In genomic region chr3:194664857-194665256, GRCh38 we compare ENCODE assay signal across 20 cellular contexts. TPM values are rescaled to one million over a fixed set of nuclear protein-coding genes. Genes with fewer than 3 reads are reported as not detected.
A peak's percentile ranks its signal among the peaks of the same experiment; 100 is the strongest.
DNase-seq lines count a peak whose midpoint lies in the region; ATAC-seq, FAIRE-seq and TF ChIP-seq lines count a peak whose summit lies in the region.
"Had no signal": no experiment of that assay in that cellular context is flagged by ENCODE, and none has a peak within 500 bp of the region (broad histone marks: within the 10 kb centered on the region; RNA-seq: fewer than 3 reads in every experiment).

No MANE protein-coding gene starts in this region.

- TF ChIP-seq CTCF in liver (IDR thresholded peaks at IDR 0.05; ENCODE audit: low read depth, low read length, missing input control) (no peak), HepG2 (CRISPR knock-in tag; IDR thresholded peaks at IDR 0.05) (no peak), brain microvascular endothelial cell (IDR thresholded peaks at IDR 0.05; ENCODE audit: low read depth, low read length, missing control alignments) (no peak), fibroblast of villous mesenchyme (IDR thresholded peaks at IDR 0.05; ENCODE audit: insufficient read depth, low read depth, low read length) (no peak), H9 (conservative IDR thresholded peaks at IDR 0.05) (no peak)

- peaks cover 15 to 67% (median 48%) of the 10 kb centered on the region in 3 experiments; a peak in 6 of 7 replicates for H3K36me3 Mint-ChIP-seq in H9 (ENCODE audit: insufficient read depth in 1 of 3, low read depth in 3 of 3)
- peaks cover 45 to 67% of the 10 kb centered on the region in 2 donors for H3K36me3 Mint-ChIP-seq in CD4-positive, alpha-beta memory T cell

- FAIRE-seq in HepG2 (lab: Jason Lieb, UNC), result no peak
- FAIRE-seq: RCC 7860 had no signal

- H3K4me1 Mint-ChIP-seq in H9, result peaks cover 0 to 6% of the 10 kb centered on the region in 2 experiments; a peak in 2 of 4 replicates
- peaks cover 19 to 39% (median 22%) of the 10 kb centered on the region in 4 donors for H3K4me1 Mint-ChIP-seq in CD4-positive, alpha-beta memory T cell

- no peak overlapping the region for H2AK5ac ChIP-seq in H9 (ENCODE audit: insufficient read length, low read length)

- no peak overlapping the region for H3K9ac ChIP-seq in liver (ENCODE audit: low read depth in 1 of 2, low read length in 2 of 2)
- H3K9ac ChIP-seq in HepG2 (ENCODE audit: insufficient read depth, low read depth, low read length), result no peak overlapping the region
- H3K9ac ChIP-seq in H9 (ENCODE audit: extremely low read depth, insufficient read length, low read length), result no peak overlapping the region

- H3K56ac ChIP-seq in H9 (ENCODE audit: insufficient read length, low read depth, low read length), result no peak overlapping the region

- no peak for TF ChIP-seq POLR2A in HepG2 (IDR thresholded peaks at IDR 0.05; ENCODE audit: insufficient read depth in 1 of 2, low read depth in 2 of 2, low read length in 2 of 2)

- H3K27ac ChIP-seq in liver (ENCODE audit: low read depth in 1 of 2, low read length in 2 of 2) (no peak overlapping the region), HepG2 (ENCODE audit: extremely low read length, insufficient read depth, low read length) (no peak overlapping the region), brain microvascular endothelial cell (no peak overlapping the region), H9 (ENCODE audit: insufficient read length, low read depth, low read length) (no peak overlapping the region), caudate nucleus (ENCODE audit: low read depth, low read length) (no peak overlapping the region)
- H3K27ac ChIP-seq in CD4-positive, alpha-beta memory T cell (ENCODE audit: low read depth, low read length), result no peak overlapping the region

- H2BK20ac ChIP-seq in H9 (ENCODE audit: low read depth, low read length, poor library complexity, severe bottlenecking), result no peak overlapping the region

- no peak for DNase-seq in HepG2 (ENCODE audit: low spot score)
- DNase-seq in brain microvascular endothelial cell, result peak; percentile 65
- DNase-seq in fibroblast of villous mesenchyme (ENCODE audit: low read depth), result peak; percentile 16
- no peak for DNase-seq in H9
- no peak for DNase-seq in caudate nucleus (lab: John Stamatoyannopoulos, UW)
- DNase-seq in CD4-positive, alpha-beta memory T cell, result no peak
- DNase-seq: C1 segment of cervical spinal cord, COR-L47, DMS153, EL, H7, Karpas-422, NCI-H187 treated with DMSO at 0.1 percent for 48 hours, NCI-H2171 treated with DMSO at 0.1 percent for 48 hours, NCI-H510A, NCI-H82, SIG-M5 had no signal

- no peak overlapping the region for H4K5ac ChIP-seq in H9 (ENCODE audit: insufficient read length, low read depth, low read length)

- no peaks in the 10 kb centered on the region for H4K20me1 ChIP-seq in HepG2 (ENCODE audit: insufficient read depth, low read length)
- H4K20me1 ChIP-seq in H9 (ENCODE audit: control insufficient read depth, insufficient read depth, insufficient read length), result no peaks in the 10 kb centered on the region

- H3K4ac ChIP-seq in H9 (ENCODE audit: low read depth, low read length), result no peak overlapping the region

- TF ChIP-seq RAD21 in liver (IDR thresholded peaks at IDR 0.05), result peak; percentile 43 to 46
- no peak for TF ChIP-seq RAD21 in HepG2 (CRISPR knock-in tag; IDR thresholded peaks at IDR 0.05)

- H3K27me3 Mint-ChIP-seq in H9 (ENCODE audit: low read depth), result no peaks in the 10 kb centered on the region
- H3K27me3 Mint-ChIP-seq in CD4-positive, alpha-beta memory T cell, result no peaks in the 10 kb centered on the region

- H4K91ac ChIP-seq in H9 (ENCODE audit: insufficient read length, low read depth, low read length), result no peak overlapping the region

- H3K79me2 ChIP-seq in HepG2 (ENCODE audit: insufficient read depth, low read length) (no peaks in the 10 kb centered on the region), H9 (ENCODE audit: insufficient read depth, low read length) (no peaks in the 10 kb centered on the region; the same call in 1 of the 2 replicates)

- H3K36me3 ChIP-seq in liver (ENCODE audit: control insufficient read depth in 4 of 4, insufficient read depth in 3 of 4, low read depth in 1 of 4, low read length in 3 of 4), result peaks cover 11 to 59% (median 36%) of the 10 kb centered on the region in 4 donors
- H3K36me3 ChIP-seq in HepG2 (replicated peaks in 1 of 2; ENCODE audit: control insufficient read depth in 1 of 2, insufficient read depth in 2 of 2, low read length in 2 of 2), result peaks cover 7 to 56% of the 10 kb centered on the region in 2 experiments
- H3K36me3 ChIP-seq in brain microvascular endothelial cell (replicated peaks), result peaks cover 25% of the 10 kb centered on the region
- peaks cover 44% of the 10 kb centered on the region for H3K36me3 ChIP-seq in CD4-positive, alpha-beta memory T cell (ENCODE audit: insufficient read depth, low read length)

- no peak overlapping the region for H3K23ac ChIP-seq in H9 (ENCODE audit: insufficient read length, low read depth, low read length)

- WGBS in liver, result 85% methylated on average over 7 of the region's 7 CpGs
- 98% methylated on average over 7 of the region's 7 CpGs for WGBS in HepG2 (ENCODE audit: low lambda C conversion rate)
- WGBS in H9 (ENCODE audit: extremely low coverage, insufficient read length, low lambda C conversion rate), result no CpG with 5 or more reads among the region's 7 CpGs

- no peak overlapping the region for H2BK120ac ChIP-seq in H9 (ENCODE audit: low read depth, low read length, poor library complexity, severe bottlenecking)

- no peak overlapping the region for H3K14ac ChIP-seq in H9 (ENCODE audit: insufficient read depth, low read length)

- no peaks in the 10 kb centered on the region for H3K23me2 ChIP-seq in H9 (ENCODE audit: insufficient read length, low read depth, low read length, poor library complexity, severe bottlenecking)

- H2AFZ ChIP-seq in HepG2 (ENCODE audit: low read length) (no peak overlapping the region), H9 (ENCODE audit: low read length) (no peak overlapping the region)

- H3K27me3 ChIP-seq in liver (ENCODE audit: control insufficient read depth in 4 of 4, insufficient read depth in 4 of 4, low read length in 3 of 4), result no peaks in the 10 kb centered on the region
- no peaks in the 10 kb centered on the region; a peak in 1 of 5 replicates for H3K27me3 ChIP-seq in HepG2 (ENCODE audit: control insufficient read depth in 1 of 2, insufficient read depth in 2 of 2, low read length in 2 of 2)
- no peaks in the 10 kb centered on the region for H3K27me3 ChIP-seq in brain microvascular endothelial cell (replicated peaks)
- H3K27me3 ChIP-seq in H9 (ENCODE audit: insufficient read depth, low read length), result no peaks in the 10 kb centered on the region
- H3K27me3 ChIP-seq in CD4-positive, alpha-beta memory T cell (ENCODE audit: insufficient read depth, low read length), result no peaks in the 10 kb centered on the region

- H3K4me1 ChIP-seq in liver (ENCODE audit: control insufficient read depth in 4 of 4, insufficient read depth in 4 of 4, low read length in 3 of 4) (peaks cover 0 to under 1% (median 0%) of the 10 kb centered on the region in 4 donors), HepG2 (ENCODE audit: insufficient read depth, low read length) (peaks cover under 1% of the 10 kb centered on the region; the same call in 1 of the 2 replicates), H9 (ENCODE audit: insufficient read depth, low read length) (no peaks in the 10 kb centered on the region)
- H3K4me1 ChIP-seq in CD4-positive, alpha-beta memory T cell (ENCODE audit: insufficient read depth, low read length), result peaks cover 10% of the 10 kb centered on the region

- no peaks in the 10 kb centered on the region for H3K79me1 ChIP-seq in H9 (ENCODE audit: insufficient read depth, low read depth, low read length, poor library complexity, severe bottlenecking)

- no peaks in the 10 kb centered on the region for H3K9me3 Mint-ChIP-seq in H9
- peaks cover 0 to 2% (median 0%) of the 10 kb centered on the region in 8 donors for H3K9me3 Mint-ChIP-seq in CD4-positive, alpha-beta memory T cell

- H2BK12ac ChIP-seq in H9 (ENCODE audit: insufficient read length, low read depth, low read length), result no peak overlapping the region

- H2BK5ac ChIP-seq in H9 (ENCODE audit: insufficient read length, low read length), result no peak overlapping the region

- intact Hi-C loops in HepG2 (cut with micrococcal nuclease; ENCODE audit: unreplicated experiment), result no loop called here
- intact Hi-C loops in CD4-positive, alpha-beta memory T cell (cut with micrococcal nuclease), result no loop called here

- no peak overlapping the region for H2BK15ac ChIP-seq in H9 (ENCODE audit: low read depth, low read length)

- H3K4me3 ChIP-seq in liver (ENCODE audit: low read depth in 1 of 3, low read length in 3 of 3) (no peak overlapping the region), HepG2 (replicated peaks in 1 of 3; ENCODE audit: insufficient read depth in 1 of 3, low read depth in 2 of 3, low read length in 3 of 3) (no peak overlapping the region), brain microvascular endothelial cell (ENCODE audit: low read depth, low read length) (no peak overlapping the region), fibroblast of villous mesenchyme (ENCODE audit: low read depth, low read length) (no peak overlapping the region)
- H3K4me3 ChIP-seq in CD4-positive, alpha-beta memory T cell (ENCODE audit: low read length in 2 of 2), result no peak overlapping the region

- H3K4me3 Mint-ChIP-seq in H9, result no peak overlapping the region
- no peak overlapping the region for H3K4me3 Mint-ChIP-seq in CD4-positive, alpha-beta memory T cell

- POLR2A ChIA-PET in HepG2 (lab: Yijun Ruan, JAX), result no interaction called here
- POLR2A ChIA-PET in CD4-positive, alpha-beta memory T cell (lab: Charles Lee; ENCODE audit: partially characterized antibody), result no interaction called here

- no peak overlapping the region for H4K8ac ChIP-seq in H9 (replicated peaks; ENCODE audit: insufficient read length, low read depth, low read length)

- no peak overlapping the region for H3T11ph ChIP-seq in H9 (ENCODE audit: low read length)

- H3K18ac ChIP-seq in H9 (ENCODE audit: insufficient read length, low read depth, low read length), result no peak overlapping the region

- H3K9me3 ChIP-seq in liver (ENCODE audit: control insufficient read depth in 4 of 4, low read length in 3 of 4), result no peaks in the 10 kb centered on the region
- no peaks in the 10 kb centered on the region for H3K9me3 ChIP-seq in HepG2 (ENCODE audit: low read length)
- H3K9me3 ChIP-seq in H9 (ENCODE audit: control insufficient read depth, low read depth, low read length), result no peaks in the 10 kb centered on the region
- H3K9me3 ChIP-seq in CD4-positive, alpha-beta memory T cell (ENCODE audit: control insufficient read depth in 1 of 2, low read length in 2 of 2), result no peaks in the 10 kb centered on the region

- BruUV-seq in HepG2 (replicated peaks; lab: Mats Ljungman, UMichigan), result no TSS peak

- peak overlapping the region in 1 of 3 experiments; percentile 24; a peak in 1 of 7 replicates for H3K27ac Mint-ChIP-seq in H9
- H3K27ac Mint-ChIP-seq in CD4-positive, alpha-beta memory T cell, result no peak overlapping the region

- H3K4me2 ChIP-seq in HepG2 (ENCODE audit: low read depth, low read length) (no peak overlapping the region), H9 (ENCODE audit: insufficient read depth, insufficient read length, low read length) (no peak overlapping the region)

- in situ Hi-C loops in HepG2 (cut with HindIII; ENCODE audit: extremely low pct_ligation_motif_present, low pct_unique_long_range_greater_than_20kb) (no loop called here), brain microvascular endothelial cell (cut with HindIII; ENCODE audit: low pct_ligation_motif_present, low sequenced_read_pairs) (loop anchor here (25.0 kb wide), 1 partner anchor 447 kb away; no protein-coding TSS in a partner anchor)

- ATAC-seq in HepG2, result no peak
- no peak for ATAC-seq in HG02970 (IDR thresholded peaks at IDR 0.05; ENCODE audit: low FRiP score, unreplicated experiment)

- no peak for TF ChIP-seq EP300 in HepG2 (IDR thresholded peaks at IDR 0.05; ENCODE audit: low read depth in 2 of 2, low read length in 2 of 2)
- TF ChIP-seq EP300 in HepG2 (CRISPR knock-in tag; IDR thresholded peaks at IDR 0.05; ENCODE audit: borderline replicate concordance), result no peak

- CTCF ChIA-PET in HepG2 (lab: Yijun Ruan, JAX; ENCODE audit: low intra/inter-chr PET ratio, low total read pairs), result no interaction called here
- CTCF ChIA-PET in CD4-positive, alpha-beta memory T cell (lab: Charles Lee; ENCODE audit: partially characterized antibody), result interaction anchor here (12.8 kb wide), 1 partner anchor 21 kb away, joined by 281 read pairs; the partner anchor contains the start of gene FAM43A

RNA-seq across cellular contexts. Expression of gene LSG1, which starts 7.1 kb away (rescaled TPM):
- total RNA-seq in liver (10 to 100 TPM; 21.3 to 38.5 TPM), HepG2 (2016; rRNA removed; fragmentation: Illumina TruSeq; extraction: Trizol) (19.3 and 32.1 TPM in 2 replicates), fibroblast of villous mesenchyme (56.6 and 65.1 TPM in 2 replicates), H9 (2021) (59.9 and 63.3 TPM in 2 replicates)
- polyA plus RNA-seq in liver (10 to 100 TPM; 13.6 to 22.8 TPM), HepG2 (2011; rRNA removed) (19.6 and 21.4 TPM in 2 replicates)
- 3.2 and 3.8 TPM in 2 replicates for total RNA-seq in HepG2 (2016; cell fraction: cytosol; rRNA removed; fragmentation: Illumina TruSeq; extraction: Trizol; ENCODE audit: low read depth)
- 22.5 and 34.8 TPM in 2 replicates for total RNA-seq in HepG2 (2016; cell fraction: insoluble cytoplasmic fraction; rRNA removed; fragmentation: Illumina TruSeq; extraction: Trizol)
- 6.8 and 8.5 TPM in 2 replicates for total RNA-seq in HepG2 (2016; cell fraction: membrane; rRNA removed; fragmentation: Illumina TruSeq; extraction: Trizol)
- total RNA-seq in HepG2 (2016; cell fraction: nucleus; rRNA removed; fragmentation: Illumina TruSeq; extraction: Trizol), result 46.5 and 54.1 TPM in 2 replicates
- polyA plus RNA-seq in HepG2 (2011; cell fraction: cytosol; rRNA removed), result 7.4 and 8.9 TPM in 2 replicates
- polyA plus RNA-seq in HepG2 (2011; cell fraction: nucleus; rRNA removed), result 30.7 and 32.0 TPM in 2 replicates
- 10.8 and 12.4 TPM in 2 replicates for polyA plus RNA-seq in HepG2 (2012)
- polyA plus RNA-seq in HepG2 (2016; cell fraction: cytosol; fragmentation: Illumina TruSeq; extraction: Trizol; ENCODE audit: low read depth), result 1.7 and 1.8 TPM in 2 replicates
- polyA plus RNA-seq in HepG2 (2016; cell fraction: insoluble cytoplasmic fraction; fragmentation: Illumina TruSeq; extraction: Trizol; ENCODE audit: low read depth), result 14.0 and 14.1 TPM in 2 replicates
- 2.6 and 3.8 TPM in 2 replicates for polyA plus RNA-seq in HepG2 (2016; cell fraction: membrane; fragmentation: Illumina TruSeq; extraction: Trizol; ENCODE audit: low read depth)
- polyA plus RNA-seq in HepG2 (2016; cell fraction: nucleus; fragmentation: Illumina TruSeq; extraction: Trizol; ENCODE audit: insufficient read depth, low read depth), result 79.8 and 79.9 TPM in 2 replicates
- 28.9 and 136 TPM in 2 replicates for polyA minus RNA-seq in HepG2 (2011; rRNA and poly(A)+ RNA removed; ENCODE audit: low replicate concordance)
- 6.3 and 10.3 TPM in 2 replicates for polyA minus RNA-seq in HepG2 (2011; cell fraction: cytosol; rRNA and poly(A)+ RNA removed)
- 49.8 and 65.3 TPM in 2 replicates for polyA minus RNA-seq in HepG2 (2011; cell fraction: nucleus; rRNA and poly(A)+ RNA removed)
- 10 to 100 TPM; 48.4 to 49.5 TPM for total RNA-seq in CD4-positive, alpha-beta memory T cell
- 10 to 100 TPM in 1 of 2 donors, 1 to 10 TPM in 1; 9.6 to 36.3 TPM for polyA plus RNA-seq in CD4-positive, alpha-beta memory T cell

RNA-seq across cellular contexts. Expression of gene FAM43A, which starts 20.8 kb away (rescaled TPM):
- 1 to 10 TPM; 3.0 to 3.7 TPM for total RNA-seq in liver
- polyA plus RNA-seq in liver, result 1 to 10 TPM in 1 of 2 donors, under 1 TPM in 1; 0.83 to 4.9 TPM
- total RNA-seq in HepG2 (2016; rRNA removed; fragmentation: Illumina TruSeq; extraction: Trizol), result 0.42 and 0.91 TPM in 2 replicates
- total RNA-seq in HepG2 (2016; cell fraction: cytosol; rRNA removed; fragmentation: Illumina TruSeq; extraction: Trizol; ENCODE audit: low read depth), result 0.18 and 0.20 TPM in 2 replicates
- 0.55 and 0.93 TPM in 2 replicates for total RNA-seq in HepG2 (2016; cell fraction: insoluble cytoplasmic fraction; rRNA removed; fragmentation: Illumina TruSeq; extraction: Trizol)
- 0.69 and 0.74 TPM in 2 replicates for total RNA-seq in HepG2 (2016; cell fraction: membrane; rRNA removed; fragmentation: Illumina TruSeq; extraction: Trizol)
- total RNA-seq in HepG2 (2016; cell fraction: nucleus; rRNA removed; fragmentation: Illumina TruSeq; extraction: Trizol), result 0.31 and 0.81 TPM in 2 replicates
- 1.5 and 1.8 TPM in 2 replicates for polyA plus RNA-seq in HepG2 (2011; rRNA removed)
- 1.5 and 3.9 TPM in 2 replicates for polyA plus RNA-seq in HepG2 (2011; cell fraction: cytosol; rRNA removed)
- 3.8 and 4.4 TPM in 2 replicates for polyA plus RNA-seq in HepG2 (2011; cell fraction: nucleus; rRNA removed)
- 0.38 and 0.64 TPM in 2 replicates for polyA plus RNA-seq in HepG2 (2012)
- 0.08 and 0.19 TPM in 2 replicates for polyA plus RNA-seq in HepG2 (2016; cell fraction: cytosol; fragmentation: Illumina TruSeq; extraction: Trizol; ENCODE audit: low read depth)
- 0.67 and 0.83 TPM in 2 replicates for polyA plus RNA-seq in HepG2 (2016; cell fraction: insoluble cytoplasmic fraction; fragmentation: Illumina TruSeq; extraction: Trizol; ENCODE audit: low read depth)
- polyA plus RNA-seq in HepG2 (2016; cell fraction: membrane; fragmentation: Illumina TruSeq; extraction: Trizol; ENCODE audit: low read depth), result 0.63 and 0.93 TPM in 2 replicates
- polyA plus RNA-seq in HepG2 (2016; cell fraction: nucleus; fragmentation: Illumina TruSeq; extraction: Trizol; ENCODE audit: insufficient read depth, low read depth), result 1.1 and 1.2 TPM in 2 replicates
- polyA minus RNA-seq in HepG2 (2011; rRNA and poly(A)+ RNA removed; ENCODE audit: low replicate concordance), result 1.5 and 4.9 TPM in 2 replicates
- 1.5 and 1.8 TPM in 2 replicates for polyA minus RNA-seq in HepG2 (2011; cell fraction: cytosol; rRNA and poly(A)+ RNA removed)
- polyA minus RNA-seq in HepG2 (2011; cell fraction: nucleus; rRNA and poly(A)+ RNA removed), result 0.99 and 1.4 TPM in 2 replicates
- 22.0 and 37.0 TPM in 2 replicates for total RNA-seq in fibroblast of villous mesenchyme
- total RNA-seq in H9 (2021), result 2.4 and 2.7 TPM in 2 replicates
- total RNA-seq in CD4-positive, alpha-beta memory T cell, result 1 to 10 TPM; 9.4 to 9.9 TPM
- 1 to 10 TPM in 1 of 2 donors, under 1 TPM in 1; 0.34 to 6.0 TPM for polyA plus RNA-seq in CD4-positive, alpha-beta memory T cell

RNA-seq across cellular contexts. Expression of gene TMEM44, which starts 31.6 kb away (rescaled TPM):
- total RNA-seq in liver, result 1 to 10 TPM; 3.4 to 5.0 TPM
- polyA plus RNA-seq in liver, result 1 to 10 TPM; 1.8 to 3.0 TPM
- 3.2 and 7.3 TPM in 2 replicates for total RNA-seq in HepG2 (2016; rRNA removed; fragmentation: Illumina TruSeq; extraction: Trizol)
- total RNA-seq in HepG2 (2016; cell fraction: cytosol; rRNA removed; fragmentation: Illumina TruSeq; extraction: Trizol; ENCODE audit: low read depth), result 2.0 and 2.5 TPM in 2 replicates
- 2.4 and 7.8 TPM in 2 replicates for total RNA-seq in HepG2 (2016; cell fraction: insoluble cytoplasmic fraction; rRNA removed; fragmentation: Illumina TruSeq; extraction: Trizol)
- total RNA-seq in HepG2 (2016; cell fraction: membrane; rRNA removed; fragmentation: Illumina TruSeq; extraction: Trizol), result 3.7 and 4.9 TPM in 2 replicates
- total RNA-seq in HepG2 (2016; cell fraction: nucleus; rRNA removed; fragmentation: Illumina TruSeq; extraction: Trizol), result 8.7 and 10.7 TPM in 2 replicates
- 13.8 and 16.0 TPM in 2 replicates for polyA plus RNA-seq in HepG2 (2011; rRNA removed)
- 8.3 and 8.8 TPM in 2 replicates for polyA plus RNA-seq in HepG2 (2011; cell fraction: cytosol; rRNA removed)
- 49.0 and 57.1 TPM in 2 replicates for polyA plus RNA-seq in HepG2 (2011; cell fraction: nucleus; rRNA removed)
- 6.3 and 10.4 TPM in 2 replicates for polyA plus RNA-seq in HepG2 (2012)
- 1.9 and 2.6 TPM in 2 replicates for polyA plus RNA-seq in HepG2 (2016; cell fraction: cytosol; fragmentation: Illumina TruSeq; extraction: Trizol; ENCODE audit: low read depth)
- polyA plus RNA-seq in HepG2 (2016; cell fraction: insoluble cytoplasmic fraction; fragmentation: Illumina TruSeq; extraction: Trizol; ENCODE audit: low read depth), result 3.4 and 3.6 TPM in 2 replicates
- 3.5 and 4.2 TPM in 2 replicates for polyA plus RNA-seq in HepG2 (2016; cell fraction: membrane; fragmentation: Illumina TruSeq; extraction: Trizol; ENCODE audit: low read depth)
- polyA plus RNA-seq in HepG2 (2016; cell fraction: nucleus; fragmentation: Illumina TruSeq; extraction: Trizol; ENCODE audit: insufficient read depth, low read depth), result 34.3 and 35.9 TPM in 2 replicates
- 11.5 and 19.4 TPM in 2 replicates for polyA minus RNA-seq in HepG2 (2011; rRNA and poly(A)+ RNA removed; ENCODE audit: low replicate concordance)
- polyA minus RNA-seq in HepG2 (2011; cell fraction: cytosol; rRNA and poly(A)+ RNA removed), result 2.8 and 4.9 TPM in 2 replicates
- 13.4 and 15.0 TPM in 2 replicates for polyA minus RNA-seq in HepG2 (2011; cell fraction: nucleus; rRNA and poly(A)+ RNA removed)
- total RNA-seq in fibroblast of villous mesenchyme, result 11.7 and 23.2 TPM in 2 replicates
- total RNA-seq in H9 (2021), result 16.5 and 19.8 TPM in 2 replicates
- 1 to 10 TPM; 1.9 to 2.1 TPM for total RNA-seq in CD4-positive, alpha-beta memory T cell
- polyA plus RNA-seq in CD4-positive, alpha-beta memory T cell, result 1 to 10 TPM in 1 of 2 donors, not detected in 1; 1.3 TPM

Comparison
In these comparisons a context has a peak if more than half of its experiments do, and no peak if none do; other contexts are left out.
1. DNase-seq: peak in brain microvascular endothelial cell (single experiment) and fibroblast of villous mesenchyme (single experiment); none in HepG2 (single experiment), H9 (single experiment), caudate nucleus (0 of 61) and CD4-positive, alpha-beta memory T cell (0 of 5).